In genomic region chr1:179142889-179143299, GRCh38 we compare ENCODE assay signal across 9 cellular contexts.
DNase-seq lines count a peak whose midpoint lies in the region; ATAC-seq and TF ChIP-seq lines count a peak whose summit lies in the region.
"Had no signal": no experiment of that assay in that cellular context is flagged by ENCODE, and none has a peak within 500 bp of the region (broad histone marks: within the 10 kb centered on the region; RNA-seq: fewer than 3 reads in every experiment).

No MANE protein-coding gene starts in this region.

- TF ChIP-seq CTCF in Peyer's patch (IDR thresholded peaks at IDR 0.05), result no peak
- TF ChIP-seq CTCF in osteocyte (IDR thresholded peaks at IDR 0.05), result no peak

- peak in 1 of 2 donors; percentile 21 for TF ChIP-seq POLR2A in Peyer's patch (IDR thresholded peaks at IDR 0.05)

- H3K4me1 Mint-ChIP-seq in effector memory CD8-positive, alpha-beta T cell (ENCODE audit: low read depth in 2 of 2), result peaks cover 8 to 25% of the 10 kb centered on the region in 2 donors
- H3K4me1 Mint-ChIP-seq in osteocyte (ENCODE audit: unreplicated experiment), result peaks cover 52% of the 10 kb centered on the region

- DNase-seq in GDM1 (lab: John Stamatoyannopoulos, UW) (peak; percentile 1), Peyer's patch (no peak), osteocyte (ENCODE audit: extremely low spot score, unreplicated experiment) (no peak), DMS53 treated with DMSO at 0.1 percent for 48 hours (lab: John Stamatoyannopoulos, UW; ENCODE audit: unreplicated experiment) (no peak), NCI-H446 treated with DMSO at 0.1 percent for 48 hours (lab: John Stamatoyannopoulos, UW) (no peak)
- DNase-seq in effector memory CD8-positive, alpha-beta T cell, result no peak

- no peak overlapping the region for H3K4me3 ChIP-seq in Peyer's patch

- no peaks in the 10 kb centered on the region for H3K36me3 Mint-ChIP-seq in effector memory CD8-positive, alpha-beta T cell (ENCODE audit: insufficient read depth)
- H3K36me3 Mint-ChIP-seq in osteocyte (ENCODE audit: unreplicated experiment), result peaks cover 13% of the 10 kb centered on the region

- no peaks in the 10 kb centered on the region for H3K27me3 Mint-ChIP-seq in effector memory CD8-positive, alpha-beta T cell
- H3K27me3 Mint-ChIP-seq in osteocyte (ENCODE audit: unreplicated experiment), result no peaks in the 10 kb centered on the region

- H3K4me3 Mint-ChIP-seq in effector memory CD8-positive, alpha-beta T cell, result no peak overlapping the region
- H3K4me3 Mint-ChIP-seq in osteocyte (ENCODE audit: unreplicated experiment), result peak overlapping the region; percentile 78

- H3K9me3 Mint-ChIP-seq in effector memory CD8-positive, alpha-beta T cell, result no peaks in the 10 kb centered on the region
- no peaks in the 10 kb centered on the region for H3K9me3 Mint-ChIP-seq in osteocyte (ENCODE audit: unreplicated experiment)

- H3K27me3 ChIP-seq in Peyer's patch, result no peaks in the 10 kb centered on the region
- H3K27me3 ChIP-seq: neutrophil had no signal

- ATAC-seq in effector memory CD8-positive, alpha-beta T cell (replicated peaks), result peak; percentile 40
- ATAC-seq in GM21528 (IDR thresholded peaks at IDR 0.05; ENCODE audit: low FRiP score, unreplicated experiment) (no peak), HG03108 (IDR thresholded peaks at IDR 0.05; ENCODE audit: unreplicated experiment) (no peak)

- no peaks in the 10 kb centered on the region for H3K9me3 ChIP-seq in Peyer's patch
- H3K9me3 ChIP-seq: neutrophil had no signal

- H3K4me1 ChIP-seq in Peyer's patch, result peaks cover 0 to 6% (median 0%) of the 10 kb centered on the region in 4 donors

- H3K27ac ChIP-seq in Peyer's patch, result peak overlapping the region in 3 of 4 donors; percentile 8 to 66 (median 47)
- H3K27ac ChIP-seq: neutrophil had no signal

- peak overlapping the region in 1 of 2 donors; percentile 69 for H3K27ac Mint-ChIP-seq in effector memory CD8-positive, alpha-beta T cell
- H3K27ac Mint-ChIP-seq in osteocyte (ENCODE audit: unreplicated experiment), result peak overlapping the region; percentile 91

- H3K36me3 ChIP-seq in Peyer's patch, result no peaks in the 10 kb centered on the region
- H3K36me3 ChIP-seq: neutrophil had no signal
